In the genomic region with DNA sequence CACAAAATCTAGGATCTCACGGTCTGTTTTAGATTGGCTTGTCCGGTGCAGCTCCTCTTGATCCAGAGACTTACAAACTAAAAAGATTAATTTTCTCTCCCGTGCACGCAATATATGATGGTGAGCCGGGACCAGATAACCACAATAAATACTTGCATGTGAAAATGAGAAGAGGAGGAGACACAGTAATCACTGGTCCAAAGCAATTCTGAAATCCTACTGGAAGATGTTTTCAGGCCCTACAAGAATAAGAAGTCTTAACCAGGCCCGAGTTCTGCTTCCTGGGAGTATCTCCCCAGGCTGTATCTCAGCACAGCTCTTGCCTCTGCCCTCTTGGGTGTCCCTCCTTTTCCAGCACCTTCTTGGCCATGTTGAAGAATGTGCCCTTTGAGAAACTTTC, we compare ENCODE assay signal across 9 cellular contexts. TPM values are rescaled to one million over a fixed set of nuclear protein-coding genes. Genes with fewer than 3 reads are reported as not detected.
DNase-seq lines count a peak whose midpoint lies in the region; ATAC-seq and TF ChIP-seq lines count a peak whose summit lies in the region.
"Had no signal": no experiment of that assay in that cellular context is flagged by ENCODE, and none has a peak within 500 bp of the region (broad histone marks: within the 10 kb centered on the region; RNA-seq: fewer than 3 reads in every experiment).

No MANE protein-coding gene starts in this region.

- H3K9me3 ChIP-seq in CD8-positive, alpha-beta T cell (ENCODE audit: low read length), result no peaks in the 10 kb centered on the region
- H3K9me3 ChIP-seq in neuron (ENCODE audit: low read length), result peaks cover 1% of the 10 kb centered on the region

- H3K27me3 Mint-ChIP-seq in CD8-positive, alpha-beta T cell (ENCODE audit: low read depth), result no peaks in the 10 kb centered on the region
- no peaks in the 10 kb centered on the region for H3K27me3 Mint-ChIP-seq in effector memory CD8-positive, alpha-beta T cell

- no peak overlapping the region for H2AFZ ChIP-seq in neuron (ENCODE audit: low read depth, low read length)

- H3K4me1 Mint-ChIP-seq in CD8-positive, alpha-beta T cell (ENCODE audit: low read depth), result peaks cover 30% of the 10 kb centered on the region
- peaks cover 24 to 29% of the 10 kb centered on the region in 2 donors for H3K4me1 Mint-ChIP-seq in effector memory CD8-positive, alpha-beta T cell (ENCODE audit: low read depth in 2 of 2)

- H3K9me3 Mint-ChIP-seq in CD8-positive, alpha-beta T cell, result no peaks in the 10 kb centered on the region
- H3K9me3 Mint-ChIP-seq in effector memory CD8-positive, alpha-beta T cell, result no peaks in the 10 kb centered on the region

- TF ChIP-seq POLR2A in NB4 (IDR thresholded peaks at IDR 0.05; ENCODE audit: extremely low read depth, insufficient read length), result no peak

- TF ChIP-seq CTCF in CD8-positive, alpha-beta T cell (IDR thresholded peaks at IDR 0.05), result no peak
- no peak for TF ChIP-seq CTCF in NB4 (IDR thresholded peaks at IDR 0.05; ENCODE audit: low read depth, low read length)

- H3K36me3 Mint-ChIP-seq in CD8-positive, alpha-beta T cell, result peaks cover 25% of the 10 kb centered on the region
- peaks cover 42% of the 10 kb centered on the region for H3K36me3 Mint-ChIP-seq in effector memory CD8-positive, alpha-beta T cell (ENCODE audit: insufficient read depth)

- H3K36me3 ChIP-seq in CD8-positive, alpha-beta T cell (ENCODE audit: insufficient read depth, low read length), result peaks cover 6% of the 10 kb centered on the region
- peaks cover 7% of the 10 kb centered on the region for H3K36me3 ChIP-seq in neuron (ENCODE audit: insufficient read depth, low read length)

- H3K27ac Mint-ChIP-seq in CD8-positive, alpha-beta T cell, result peak overlapping the region; percentile 99
- peak overlapping the region; percentile 99 for H3K27ac Mint-ChIP-seq in effector memory CD8-positive, alpha-beta T cell

- no peak for ATAC-seq in CD8-positive, alpha-beta T cell
- ATAC-seq in effector memory CD8-positive, alpha-beta T cell (replicated peaks), result no peak
- ATAC-seq in HG03354 (IDR thresholded peaks at IDR 0.05; ENCODE audit: poor library complexity, severe bottlenecking, unreplicated experiment), result no peak
- ATAC-seq in HG02884 (IDR thresholded peaks at IDR 0.05; ENCODE audit: unreplicated experiment), result no peak
- no peak for ATAC-seq in GM18858 (IDR thresholded peaks at IDR 0.05; ENCODE audit: unreplicated experiment)

- no peaks in the 10 kb centered on the region for H3K27me3 ChIP-seq in CD8-positive, alpha-beta T cell (ENCODE audit: insufficient read depth, low read length)
- H3K27me3 ChIP-seq in neuron (ENCODE audit: insufficient read depth, low read length), result no peaks in the 10 kb centered on the region

- POLR2A ChIA-PET in CD8-positive, alpha-beta T cell (lab: Charles Lee), result interaction anchor here (4.8 kb wide), 1 partner anchor 12 kb away, joined by 27 read pairs; the partner anchor contains the start of gene NDUFV3

- H3K4me1 ChIP-seq in CD8-positive, alpha-beta T cell (ENCODE audit: insufficient read depth, low read length), result peaks cover 16% of the 10 kb centered on the region
- H3K4me1 ChIP-seq in neuron (ENCODE audit: insufficient read depth, low read length), result peaks cover 9% of the 10 kb centered on the region

- intact Hi-C loops in CD8-positive, alpha-beta T cell (cut with DNase I, micrococcal nuclease), result no loop called here

- CTCF ChIA-PET in CD8-positive, alpha-beta T cell (lab: Charles Lee), result no interaction called here

- H3K4me3 Mint-ChIP-seq in CD8-positive, alpha-beta T cell, result peak overlapping the region; percentile 97
- H3K4me3 Mint-ChIP-seq in effector memory CD8-positive, alpha-beta T cell, result peak overlapping the region; percentile 87 to 98

- peak overlapping the region; percentile 87 for H3K27ac ChIP-seq in CD8-positive, alpha-beta T cell (ENCODE audit: low read depth, low read length)

- DNase-seq in CD8-positive, alpha-beta T cell, result no peak
- no peak for DNase-seq in NB4 (ENCODE audit: low read depth)
- DNase-seq in effector memory CD8-positive, alpha-beta T cell, result no peak
- DNase-seq in NCI-H2227 treated with DMSO at 0.1 percent for 48 hours (lab: John Stamatoyannopoulos, UW), result no peak
- DNase-seq: stimulated activated CD4-positive, alpha-beta T cell treated with anti-CD3 and anti-CD28 coated beads, Interleukin-12 subunit alpha, Interleukin-12 subunit beta, amount 100 ng/mL, for 4 hours had no signal

- peak overlapping the region; percentile 65 for H3K4me3 ChIP-seq in CD8-positive, alpha-beta T cell (ENCODE audit: low read depth, low read length)
- H3K4me3 ChIP-seq in NB4 (ENCODE audit: low read depth, low read length) (peak overlapping the region; percentile 98), neuron (ENCODE audit: low read length) (peak overlapping the region; percentile 79)

RNA-seq across cellular contexts. Expression of gene WDR4, which starts 1.0 kb away (rescaled TPM):
- 10 to 100 TPM; 13.2 to 13.3 TPM for total RNA-seq in CD8-positive, alpha-beta T cell

RNA-seq across cellular contexts. Expression of gene NDUFV3, which starts 12.8 kb away (rescaled TPM):
- total RNA-seq in CD8-positive, alpha-beta T cell, result 10 to 100 TPM; 18.0 to 18.2 TPM

RNA-seq across cellular contexts. Expression of gene ERVH48-1, which starts 45.1 kb away (rescaled TPM):
- under 1 TPM in 1 of 2 experiments, not detected in 1; 0.19 TPM for total RNA-seq in CD8-positive, alpha-beta T cell
